Comparison of ENCODE assay signal across 2 cellular contexts in the genomic region with DNA sequence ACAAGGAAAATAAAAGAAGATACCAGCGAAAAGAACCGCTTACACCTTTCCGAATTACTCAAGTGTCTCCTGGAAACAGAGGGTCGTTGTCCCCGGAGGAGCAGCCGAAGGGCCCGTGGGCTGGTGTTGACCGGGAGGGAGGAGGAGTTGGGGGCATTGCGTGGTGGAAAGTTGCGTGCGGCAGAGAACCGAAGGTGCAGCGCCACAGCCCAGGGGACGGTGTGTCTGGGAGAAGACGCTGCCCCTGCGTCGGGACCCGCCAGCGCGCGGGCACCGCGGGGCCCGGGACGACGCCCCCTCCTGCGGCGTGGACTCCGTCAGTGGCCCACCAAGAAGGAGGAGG.
A peak's percentile ranks its signal among the peaks of the same experiment; 100 is the strongest.
TF ChIP-seq lines count a peak whose summit lies in the region.

No MANE protein-coding gene starts in this region.

TF ChIP-seq in HEK293, 187 proteins besides CTCF, POLR2A, EP300 and RAD21 (continues in another document):
- TF ChIP-seq, protein P1, sequence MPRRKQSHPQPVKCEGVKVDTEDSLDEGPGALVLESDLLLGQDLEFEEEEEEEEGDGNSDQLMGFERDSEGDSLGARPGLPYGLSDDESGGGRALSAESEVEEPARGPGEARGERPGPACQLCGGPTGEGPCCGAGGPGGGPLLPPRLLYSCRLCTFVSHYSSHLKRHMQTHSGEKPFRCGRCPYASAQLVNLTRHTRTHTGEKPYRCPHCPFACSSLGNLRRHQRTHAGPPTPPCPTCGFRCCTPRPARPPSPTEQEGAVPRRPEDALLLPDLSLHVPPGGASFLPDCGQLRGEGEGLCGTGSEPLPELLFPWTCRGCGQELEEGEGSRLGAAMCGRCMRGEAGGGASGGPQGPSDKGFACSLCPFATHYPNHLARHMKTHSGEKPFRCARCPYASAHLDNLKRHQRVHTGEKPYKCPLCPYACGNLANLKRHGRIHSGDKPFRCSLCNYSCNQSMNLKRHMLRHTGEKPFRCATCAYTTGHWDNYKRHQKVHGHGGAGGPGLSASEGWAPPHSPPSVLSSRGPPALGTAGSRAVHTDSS (tag by site-specific recombination; IDR thresholded peaks at IDR 0.05): no peak
- no peak for TF ChIP-seq ZNF792 (tag by site-specific recombination; IDR thresholded peaks at IDR 0.05)
- TF ChIP-seq, protein P2, sequence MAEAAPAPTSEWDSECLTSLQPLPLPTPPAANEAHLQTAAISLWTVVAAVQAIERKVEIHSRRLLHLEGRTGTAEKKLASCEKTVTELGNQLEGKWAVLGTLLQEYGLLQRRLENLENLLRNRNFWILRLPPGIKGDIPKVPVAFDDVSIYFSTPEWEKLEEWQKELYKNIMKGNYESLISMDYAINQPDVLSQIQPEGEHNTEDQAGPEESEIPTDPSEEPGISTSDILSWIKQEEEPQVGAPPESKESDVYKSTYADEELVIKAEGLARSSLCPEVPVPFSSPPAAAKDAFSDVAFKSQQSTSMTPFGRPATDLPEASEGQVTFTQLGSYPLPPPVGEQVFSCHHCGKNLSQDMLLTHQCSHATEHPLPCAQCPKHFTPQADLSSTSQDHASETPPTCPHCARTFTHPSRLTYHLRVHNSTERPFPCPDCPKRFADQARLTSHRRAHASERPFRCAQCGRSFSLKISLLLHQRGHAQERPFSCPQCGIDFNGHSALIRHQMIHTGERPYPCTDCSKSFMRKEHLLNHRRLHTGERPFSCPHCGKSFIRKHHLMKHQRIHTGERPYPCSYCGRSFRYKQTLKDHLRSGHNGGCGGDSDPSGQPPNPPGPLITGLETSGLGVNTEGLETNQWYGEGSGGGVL (tag by site-specific recombination; IDR thresholded peaks at IDR 0.05): no peak
- no peak for TF ChIP-seq ZNF560 (tag by site-specific recombination; IDR thresholded peaks at IDR 0.05; ENCODE audit: borderline replicate concordance)
- peak; percentile 5; the same call in 1 of the 2 replicates for TF ChIP-seq ZNF335 (tag by site-specific recombination; conservative IDR thresholded peaks at IDR 0.05)
- TF ChIP-seq, protein P3, sequence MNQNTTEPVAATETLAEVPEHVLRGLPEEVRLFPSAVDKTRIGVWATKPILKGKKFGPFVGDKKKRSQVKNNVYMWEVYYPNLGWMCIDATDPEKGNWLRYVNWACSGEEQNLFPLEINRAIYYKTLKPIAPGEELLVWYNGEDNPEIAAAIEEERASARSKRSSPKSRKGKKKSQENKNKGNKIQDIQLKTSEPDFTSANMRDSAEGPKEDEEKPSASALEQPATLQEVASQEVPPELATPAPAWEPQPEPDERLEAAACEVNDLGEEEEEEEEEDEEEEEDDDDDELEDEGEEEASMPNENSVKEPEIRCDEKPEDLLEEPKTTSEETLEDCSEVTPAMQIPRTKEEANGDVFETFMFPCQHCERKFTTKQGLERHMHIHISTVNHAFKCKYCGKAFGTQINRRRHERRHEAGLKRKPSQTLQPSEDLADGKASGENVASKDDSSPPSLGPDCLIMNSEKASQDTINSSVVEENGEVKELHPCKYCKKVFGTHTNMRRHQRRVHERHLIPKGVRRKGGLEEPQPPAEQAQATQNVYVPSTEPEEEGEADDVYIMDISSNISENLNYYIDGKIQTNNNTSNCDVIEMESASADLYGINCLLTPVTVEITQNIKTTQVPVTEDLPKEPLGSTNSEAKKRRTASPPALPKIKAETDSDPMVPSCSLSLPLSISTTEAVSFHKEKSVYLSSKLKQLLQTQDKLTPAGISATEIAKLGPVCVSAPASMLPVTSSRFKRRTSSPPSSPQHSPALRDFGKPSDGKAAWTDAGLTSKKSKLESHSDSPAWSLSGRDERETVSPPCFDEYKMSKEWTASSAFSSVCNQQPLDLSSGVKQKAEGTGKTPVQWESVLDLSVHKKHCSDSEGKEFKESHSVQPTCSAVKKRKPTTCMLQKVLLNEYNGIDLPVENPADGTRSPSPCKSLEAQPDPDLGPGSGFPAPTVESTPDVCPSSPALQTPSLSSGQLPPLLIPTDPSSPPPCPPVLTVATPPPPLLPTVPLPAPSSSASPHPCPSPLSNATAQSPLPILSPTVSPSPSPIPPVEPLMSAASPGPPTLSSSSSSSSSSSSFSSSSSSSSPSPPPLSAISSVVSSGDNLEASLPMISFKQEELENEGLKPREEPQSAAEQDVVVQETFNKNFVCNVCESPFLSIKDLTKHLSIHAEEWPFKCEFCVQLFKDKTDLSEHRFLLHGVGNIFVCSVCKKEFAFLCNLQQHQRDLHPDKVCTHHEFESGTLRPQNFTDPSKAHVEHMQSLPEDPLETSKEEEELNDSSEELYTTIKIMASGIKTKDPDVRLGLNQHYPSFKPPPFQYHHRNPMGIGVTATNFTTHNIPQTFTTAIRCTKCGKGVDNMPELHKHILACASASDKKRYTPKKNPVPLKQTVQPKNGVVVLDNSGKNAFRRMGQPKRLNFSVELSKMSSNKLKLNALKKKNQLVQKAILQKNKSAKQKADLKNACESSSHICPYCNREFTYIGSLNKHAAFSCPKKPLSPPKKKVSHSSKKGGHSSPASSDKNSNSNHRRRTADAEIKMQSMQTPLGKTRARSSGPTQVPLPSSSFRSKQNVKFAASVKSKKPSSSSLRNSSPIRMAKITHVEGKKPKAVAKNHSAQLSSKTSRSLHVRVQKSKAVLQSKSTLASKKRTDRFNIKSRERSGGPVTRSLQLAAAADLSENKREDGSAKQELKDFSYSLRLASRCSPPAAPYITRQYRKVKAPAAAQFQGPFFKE (tag by site-specific recombination; IDR thresholded peaks at IDR 0.05; ENCODE audit: borderline replicate concordance): no peak
- TF ChIP-seq GLIS2 (tag by site-specific recombination; IDR thresholded peaks at IDR 0.05): peak; percentile 68
- peak; percentile 80 for TF ChIP-seq ZBTB20 (tag by site-specific recombination; IDR thresholded peaks at IDR 0.05)
- TF ChIP-seq ZFHX2 (tag by site-specific recombination; conservative IDR thresholded peaks at IDR 0.05): no peak
- TF ChIP-seq, protein P4, sequence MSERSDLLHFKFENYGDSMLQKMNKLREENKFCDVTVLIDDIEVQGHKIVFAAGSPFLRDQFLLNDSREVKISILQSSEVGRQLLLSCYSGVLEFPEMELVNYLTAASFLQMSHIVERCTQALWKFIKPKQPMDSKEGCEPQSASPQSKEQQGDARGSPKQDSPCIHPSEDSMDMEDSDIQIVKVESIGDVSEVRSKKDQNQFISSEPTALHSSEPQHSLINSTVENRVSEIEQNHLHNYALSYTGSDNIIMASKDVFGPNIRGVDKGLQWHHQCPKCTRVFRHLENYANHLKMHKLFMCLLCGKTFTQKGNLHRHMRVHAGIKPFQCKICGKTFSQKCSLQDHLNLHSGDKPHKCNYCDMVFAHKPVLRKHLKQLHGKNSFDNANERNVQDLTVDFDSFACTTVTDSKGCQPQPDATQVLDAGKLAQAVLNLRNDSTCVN (tag by site-specific recombination; optimal IDR thresholded peaks at IDR 0.05): peak; percentile 65
- no peak for TF ChIP-seq ZNF747 (tag by site-specific recombination; IDR thresholded peaks at IDR 0.05)
- TF ChIP-seq, protein P5, sequence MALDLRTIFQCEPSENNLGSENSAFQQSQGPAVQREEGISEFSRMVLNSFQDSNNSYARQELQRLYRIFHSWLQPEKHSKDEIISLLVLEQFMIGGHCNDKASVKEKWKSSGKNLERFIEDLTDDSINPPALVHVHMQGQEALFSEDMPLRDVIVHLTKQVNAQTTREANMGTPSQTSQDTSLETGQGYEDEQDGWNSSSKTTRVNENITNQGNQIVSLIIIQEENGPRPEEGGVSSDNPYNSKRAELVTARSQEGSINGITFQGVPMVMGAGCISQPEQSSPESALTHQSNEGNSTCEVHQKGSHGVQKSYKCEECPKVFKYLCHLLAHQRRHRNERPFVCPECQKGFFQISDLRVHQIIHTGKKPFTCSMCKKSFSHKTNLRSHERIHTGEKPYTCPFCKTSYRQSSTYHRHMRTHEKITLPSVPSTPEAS (tag by site-specific recombination; IDR thresholded peaks at IDR 0.05): 0 out of 2 replicates have a peak, but pooled peaks have one; percentile 6

TF ChIP-seq in H1, 55 proteins besides CTCF, POLR2A, EP300 and RAD21:
- TF ChIP-seq MAFK (IDR thresholded peaks at IDR 0.05; ENCODE audit: low read depth, low read length): no peak
- no peak for TF ChIP-seq CREB1 (IDR thresholded peaks at IDR 0.05)
- TF ChIP-seq, protein P6, sequence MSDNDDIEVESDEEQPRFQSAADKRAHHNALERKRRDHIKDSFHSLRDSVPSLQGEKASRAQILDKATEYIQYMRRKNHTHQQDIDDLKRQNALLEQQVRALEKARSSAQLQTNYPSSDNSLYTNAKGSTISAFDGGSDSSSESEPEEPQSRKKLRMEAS (IDR thresholded peaks at IDR 0.05): no peak
- peak; percentile 0 for TF ChIP-seq ASH2L (IDR thresholded peaks at IDR 0.05; ENCODE audit: low read length)
- TF ChIP-seq SP2 (IDR thresholded peaks at IDR 0.05; ENCODE audit: low read length): no peak
- no peak for TF ChIP-seq SUZ12 (IDR thresholded peaks at IDR 0.05; ENCODE audit: low read length)
- TF ChIP-seq CEBPB (IDR thresholded peaks at IDR 0.05; ENCODE audit: low read depth, low read length): no peak
- TF ChIP-seq RBBP5 (IDR thresholded peaks at IDR 0.05; ENCODE audit: borderline replicate concordance, low read depth, low read length): peak; percentile 92
- peak in 1 of 2 experiments; percentile 18; a peak in 1 of 4 replicates for TF ChIP-seq SIN3A (conservative IDR thresholded peaks at IDR 0.05 in 1 of 2, IDR thresholded peaks at IDR 0.05 in 1 of 2; ENCODE audit: low read depth in 1 of 2, low read length in 2 of 2)
- peak; percentile 7; the same call in 1 of the 2 replicates for TF ChIP-seq PHF8 (conservative IDR thresholded peaks at IDR 0.05; ENCODE audit: low read depth, low read length)
- no peak for TF ChIP-seq JUN (IDR thresholded peaks at IDR 0.05; ENCODE audit: low read depth, low read length)
- TF ChIP-seq JUND (IDR thresholded peaks at IDR 0.05; ENCODE audit: low read length): no peak
- no peak for TF ChIP-seq SRF (IDR thresholded peaks at IDR 0.05; ENCODE audit: low read depth, low read length)
- TF ChIP-seq, protein P7, sequence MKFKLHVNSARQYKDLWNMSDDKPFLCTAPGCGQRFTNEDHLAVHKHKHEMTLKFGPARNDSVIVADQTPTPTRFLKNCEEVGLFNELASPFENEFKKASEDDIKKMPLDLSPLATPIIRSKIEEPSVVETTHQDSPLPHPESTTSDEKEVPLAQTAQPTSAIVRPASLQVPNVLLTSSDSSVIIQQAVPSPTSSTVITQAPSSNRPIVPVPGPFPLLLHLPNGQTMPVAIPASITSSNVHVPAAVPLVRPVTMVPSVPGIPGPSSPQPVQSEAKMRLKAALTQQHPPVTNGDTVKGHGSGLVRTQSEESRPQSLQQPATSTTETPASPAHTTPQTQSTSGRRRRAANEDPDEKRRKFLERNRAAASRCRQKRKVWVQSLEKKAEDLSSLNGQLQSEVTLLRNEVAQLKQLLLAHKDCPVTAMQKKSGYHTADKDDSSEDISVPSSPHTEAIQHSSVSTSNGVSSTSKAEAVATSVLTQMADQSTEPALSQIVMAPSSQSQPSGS (IDR thresholded peaks at IDR 0.05; ENCODE audit: low read length): no peak
- TF ChIP-seq SIX5 (IDR thresholded peaks at IDR 0.05; ENCODE audit: low read depth, low read length): no peak
- no peak for TF ChIP-seq NANOG (IDR thresholded peaks at IDR 0.05; ENCODE audit: insufficient read depth, low read depth, low read length, poor library complexity, severe bottlenecking)
- no peak for TF ChIP-seq HDAC2 (IDR thresholded peaks at IDR 0.05; ENCODE audit: borderline replicate concordance in 1 of 2, low read depth in 2 of 2, low read length in 2 of 2)
- TF ChIP-seq POLR2AphosphoS5 (IDR thresholded peaks at IDR 0.05; ENCODE audit: low read depth, low read length): no peak
- no peak for TF ChIP-seq RXRA (IDR thresholded peaks at IDR 0.05; ENCODE audit: insufficient read depth, low read depth, low read length)
- TF ChIP-seq RFX5 (IDR thresholded peaks at IDR 0.05; ENCODE audit: borderline replicate concordance, low read depth, low read length): no peak
- TF ChIP-seq FOSL1 (IDR thresholded peaks at IDR 0.05; ENCODE audit: insufficient read depth, low read depth, low read length): no peak
- no peak for TF ChIP-seq CBX5 (IDR thresholded peaks at IDR 0.05; ENCODE audit: low read depth, low read length)
